In genomic region chr2:15780234-15780633, GRCh38 we compare ENCODE assay signal across 17 cellular contexts.
DNase-seq lines count a peak whose midpoint lies in the region; ATAC-seq and TF ChIP-seq lines count a peak whose summit lies in the region.
"Had no signal": no experiment of that assay in that cellular context is flagged by ENCODE, and none has a peak within 500 bp of the region (broad histone marks: within the 10 kb centered on the region; RNA-seq: fewer than 3 reads in every experiment).

No MANE protein-coding gene starts in this region.

- H3K4me3 Mint-ChIP-seq in Caco-2 (ENCODE audit: unreplicated experiment) (no peak overlapping the region), neural crest cell (no peak overlapping the region)
- H3K4me3 Mint-ChIP-seq: CD4-positive, alpha-beta memory T cell; HFFc6 had no signal

- POLR2A ChIA-PET in Caco-2 (lab: Charles Lee), result no interaction called here

- no peaks in the 10 kb centered on the region for H3K36me3 ChIP-seq in Caco-2 (ENCODE audit: control insufficient read depth, insufficient read depth, low read length)

- CTCF ChIA-PET in Caco-2 (lab: Charles Lee), result interaction anchor here (0.7 kb wide), 1 partner anchor 58 kb away, joined by 3 read pairs; no protein-coding TSS in a partner anchor

- H3K4me1 ChIP-seq in Caco-2, result peaks cover 61% of the 10 kb centered on the region

- H3K4me1 Mint-ChIP-seq in Caco-2 (ENCODE audit: low read depth, unreplicated experiment) (peaks cover 58% of the 10 kb centered on the region), neural crest cell (peaks cover 52% of the 10 kb centered on the region)
- H3K4me1 Mint-ChIP-seq: CD4-positive, alpha-beta memory T cell had no signal

- ATAC-seq in sciatic nerve (peak; percentile 39), HG03175 (IDR thresholded peaks at IDR 0.05; ENCODE audit: unreplicated experiment) (no peak)
- ATAC-seq: HCT116 had no signal

- no peaks in the 10 kb centered on the region for H3K36me3 Mint-ChIP-seq in Caco-2 (ENCODE audit: insufficient read depth, unreplicated experiment)
- no peaks in the 10 kb centered on the region for H3K36me3 Mint-ChIP-seq in neural crest cell (ENCODE audit: low read depth)
- H3K36me3 Mint-ChIP-seq: CD4-positive, alpha-beta memory T cell had no signal

- H3K27ac Mint-ChIP-seq in Caco-2 (ENCODE audit: unreplicated experiment) (peak overlapping the region; percentile 5), neural crest cell (ENCODE audit: unreplicated experiment) (peak overlapping the region; percentile 31)
- H3K27ac Mint-ChIP-seq: CD4-positive, alpha-beta memory T cell; HFFc6 had no signal

- no peak for DNase-seq in Caco-2
- DNase-seq in NCI-H526 treated with DMSO at 0.1 percent for 48 hours (lab: John Stamatoyannopoulos, UW), result peak; percentile 100
- DNase-seq in neural crest cell (ENCODE audit: low read depth, low spot score), result peak; percentile 28
- DNase-seq in sciatic nerve (ENCODE audit: low spot score), result no peak
- DNase-seq in putamen (ENCODE audit: low spot score), result no peak
- no peak for DNase-seq in activated naive CD4-positive, alpha-beta T cell treated with anti-CD3 and anti-CD28 coated beads, Interleukin-2, amount 50 U/mL, for 16 hours
- DNase-seq: ACHN; Calu3; CD4-positive, alpha-beta memory T cell; DMS79 treated with DMSO at 0.1 percent for 48 hours; GF-D8; GOT3; H7; HFFc6; IMR-90 had no signal

- H3K9me3 ChIP-seq in Caco-2, result no peaks in the 10 kb centered on the region

- no peaks in the 10 kb centered on the region for H3K9me3 Mint-ChIP-seq in Caco-2 (ENCODE audit: unreplicated experiment)
- peaks cover under 1% of the 10 kb centered on the region for H3K9me3 Mint-ChIP-seq in neural crest cell
- H3K9me3 Mint-ChIP-seq: HFFc6 had no signal

- BruUV-seq in Caco-2 (replicated peaks; lab: Mats Ljungman, UMichigan), result no TSS peak

- TF ChIP-seq CTCF in Caco-2 (IDR thresholded peaks at IDR 0.05; ENCODE audit: insufficient read depth in 1 of 2, low read depth in 1 of 2, low read length in 1 of 2, severe bottlenecking in 1 of 2, unreplicated experiment in 1 of 2) (no peak), neural crest cell (conservative IDR thresholded peaks at IDR 0.05) (no peak)

- intact Hi-C loops in Caco-2 (cut with micrococcal nuclease; ENCODE audit: unreplicated experiment) (loop anchor here (5.0 to 10.0 kb wide), 3 partner anchors 162 to 727 kb away; partner anchors contain the start of gene MYCN), sciatic nerve (cut with DNase I) (no loop called here)

- H3K27me3 ChIP-seq in Caco-2 (replicated peaks; ENCODE audit: control insufficient read depth, insufficient read depth, low read length), result no peaks in the 10 kb centered on the region

- no peaks in the 10 kb centered on the region for H3K27me3 Mint-ChIP-seq in Caco-2 (ENCODE audit: insufficient read depth, unreplicated experiment)
- no peaks in the 10 kb centered on the region for H3K27me3 Mint-ChIP-seq in neural crest cell (ENCODE audit: low read depth)

- no peak overlapping the region for H3K4me3 ChIP-seq in Caco-2 (ENCODE audit: low read depth, low read length)

Comparison
In these comparisons a context has a peak if more than half of its experiments do, and no peak if none do; other contexts are left out.
1. DNase-seq: peak in NCI-H526 treated with DMSO at 0.1 percent for 48 hours (single experiment) and neural crest cell (single experiment); none in Caco-2 (0 of 2), sciatic nerve (single experiment), putamen (single experiment) and activated naive CD4-positive, alpha-beta T cell treated with anti-CD3 and anti-CD28 coated beads, Interleukin-2, amount 50 U/mL, for 16 hours (single experiment).